In the genomic region with DNA sequence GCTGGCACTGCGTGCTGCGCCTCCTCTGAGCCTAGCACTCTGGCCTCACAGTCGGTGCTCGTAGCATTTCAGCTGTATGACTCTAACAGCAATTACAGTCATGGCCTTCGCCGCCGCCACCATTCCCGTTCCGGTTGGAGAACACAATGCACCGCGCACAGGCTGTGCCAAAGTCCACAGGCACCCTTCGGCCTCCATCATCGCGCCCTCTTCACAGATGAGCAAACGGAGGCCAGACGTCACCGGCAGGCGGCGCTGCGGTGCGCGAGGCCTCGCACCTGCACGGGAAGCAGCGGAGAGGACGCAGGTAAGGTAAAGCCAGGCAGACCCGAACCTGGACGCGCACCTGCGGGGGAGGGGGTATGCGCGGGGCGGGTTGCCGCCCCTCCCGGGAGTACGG, we compare ENCODE assay signal across 11 cellular contexts.
DNase-seq lines count a peak whose midpoint lies in the region; ATAC-seq and TF ChIP-seq lines count a peak whose summit lies in the region.
"Had no signal": no experiment of that assay in that cellular context is flagged by ENCODE, and none has a peak within 500 bp of the region (broad histone marks: within the 10 kb centered on the region; RNA-seq: fewer than 3 reads in every experiment).

No MANE protein-coding gene starts in this region.

- no peak overlapping the region for H3K9ac ChIP-seq in HUES64 (ENCODE audit: low read depth, low read length)

- peaks cover 8% of the 10 kb centered on the region; the same call in 1 of the 2 replicates for H3K4me1 ChIP-seq in HUES64 (ENCODE audit: insufficient read depth, low read length)

- H3K9me3 Mint-ChIP-seq in nephron progenitor cell = peaks cover 18% of the 10 kb centered on the region
- H3K9me3 Mint-ChIP-seq: dendritic cell treated with granulocyte-macrophage colony-stimulating factor and Interleukin-4, amounts not matched to agents 40 ng/mL and 50 ng/mL, for 4 days had no signal

- no peak overlapping the region for H3K27ac ChIP-seq in HUES64 (ENCODE audit: low read depth, low read length)
- H3K27ac ChIP-seq: ovary had no signal

- TF ChIP-seq CTCF in kidney epithelial cell (IDR thresholded peaks at IDR 0.05; ENCODE audit: insufficient read depth, low read length, poor library complexity, severe bottlenecking) (peak; percentile 23), nephron progenitor cell (IDR thresholded peaks at IDR 0.05) (no peak)

- DNase-seq in activated T-helper 1 cell treated with Interleukin-2 at 50 U/mL for 16 hours (ENCODE audit: low read depth) = peak; percentile 17
- no peak for DNase-seq in kidney epithelial cell (ENCODE audit: low read depth)
- peak; percentile 29 for DNase-seq in stimulated activated CD8-positive, alpha-beta memory T cell treated with anti-CD3 and anti-CD28 coated beads, Interleukin-7, amount 100 ng/mL, for 24 hours (ENCODE audit: low read depth)
- DNase-seq in NCI-H1105 treated with DMSO at 0.1 percent for 48 hours (lab: John Stamatoyannopoulos, UW) = no peak
- DNase-seq in nephron progenitor cell = no peak
- DNase-seq: NCI-H2171 had no signal

- peaks cover 13% of the 10 kb centered on the region for H3K4me1 Mint-ChIP-seq in nephron progenitor cell

- H3K4me3 ChIP-seq in HUES64 (ENCODE audit: low read length) (peak overlapping the region; percentile 31; the same call in 1 of the 2 replicates), kidney epithelial cell (ENCODE audit: low read depth, low read length) (no peak overlapping the region)
- H3K4me3 ChIP-seq: ovary had no signal

- peaks cover 52% of the 10 kb centered on the region for H3K27me3 Mint-ChIP-seq in nephron progenitor cell (ENCODE audit: low read depth, poor library complexity)

- H3K36me3 ChIP-seq in HUES64 (ENCODE audit: insufficient read depth, low read length) (no peaks in the 10 kb centered on the region), kidney epithelial cell (ENCODE audit: control insufficient read depth, insufficient read depth, low read length) (no peaks in the 10 kb centered on the region)
- H3K36me3 ChIP-seq: ovary had no signal

- ATAC-seq in GM19455 (IDR thresholded peaks at IDR 0.05; ENCODE audit: unreplicated experiment) (no peak), GM21390 (IDR thresholded peaks at IDR 0.05; ENCODE audit: unreplicated experiment) (no peak)

- WGBS in HUES64 = 65% methylated on average over 36 of the region's 36 CpGs

- H3K4me3 Mint-ChIP-seq in nephron progenitor cell = no peak overlapping the region
- H3K4me3 Mint-ChIP-seq: dendritic cell treated with granulocyte-macrophage colony-stimulating factor and Interleukin-4, amounts not matched to agents 40 ng/mL and 50 ng/mL, for 4 days had no signal

- H3K27me3 ChIP-seq in HUES64 (ENCODE audit: insufficient read depth, low read length) (peaks cover 21% of the 10 kb centered on the region), kidney epithelial cell (ENCODE audit: control insufficient read depth, insufficient read depth, low read length) (peaks cover 21% of the 10 kb centered on the region)
- H3K27me3 ChIP-seq: ovary had no signal

- H3K9me3 ChIP-seq in HUES64 (ENCODE audit: insufficient read depth, low read depth, low read length) = 0 out of 2 replicates have a peak, but pooled peaks cover 8% of the 10 kb centered on the region
- H3K9me3 ChIP-seq: ovary had no signal

- no peaks in the 10 kb centered on the region for H3K36me3 Mint-ChIP-seq in nephron progenitor cell (ENCODE audit: low read depth)

- H3K27ac Mint-ChIP-seq in nephron progenitor cell = no peak overlapping the region
- H3K27ac Mint-ChIP-seq: dendritic cell treated with granulocyte-macrophage colony-stimulating factor and Interleukin-4, amounts not matched to agents 40 ng/mL and 50 ng/mL, for 4 days had no signal

Comparison
In these comparisons a context has a peak if more than half of its experiments do, and no peak if none do; other contexts are left out.
1. DNase-seq: peak in activated T-helper 1 cell treated with Interleukin-2 at 50 U/mL for 16 hours (single experiment) and stimulated activated CD8-positive, alpha-beta memory T cell treated with anti-CD3 and anti-CD28 coated beads, Interleukin-7, amount 100 ng/mL, for 24 hours (single experiment); none in kidney epithelial cell (single experiment), NCI-H1105 treated with DMSO at 0.1 percent for 48 hours (single experiment) and nephron progenitor cell (single experiment).